1 cellular context compared by ENCODE assay signal in the genomic region with DNA sequence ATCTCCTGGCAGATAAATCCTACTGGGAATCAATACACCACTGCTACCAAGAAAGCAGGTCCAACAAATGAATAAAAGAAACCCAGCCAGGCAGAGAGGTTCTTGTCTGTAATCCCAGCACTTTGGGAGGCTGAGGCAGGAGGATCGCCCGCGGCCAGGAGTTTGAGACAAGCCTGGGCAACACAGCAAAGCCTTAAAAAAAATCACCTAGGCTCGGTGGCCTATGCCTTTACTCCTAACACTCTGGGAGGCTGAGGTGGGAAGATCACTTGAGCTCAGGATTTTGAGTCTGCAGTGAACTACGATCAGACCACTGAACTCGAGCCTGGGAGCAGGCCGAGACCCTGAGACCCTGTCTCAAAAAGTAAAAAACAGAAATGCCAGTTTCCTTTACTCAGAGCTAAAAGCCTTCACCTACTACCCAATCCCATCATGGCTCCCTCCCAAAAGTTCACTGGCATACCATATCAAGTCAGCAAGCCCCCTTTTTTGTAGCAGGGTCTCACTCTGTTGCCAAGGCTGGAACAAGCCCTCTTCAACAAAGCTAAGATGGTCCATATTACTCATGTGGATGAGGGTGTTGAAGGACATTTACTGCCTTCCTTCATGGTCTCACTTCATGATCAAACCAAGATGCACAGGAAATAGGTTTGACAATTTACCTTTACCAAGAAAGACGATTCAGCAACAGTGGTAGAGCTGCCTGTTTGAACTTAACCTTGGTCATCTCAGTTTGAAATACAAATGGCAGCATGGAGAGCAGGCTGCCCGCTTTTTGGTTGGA.
TF ChIP-seq lines count a peak whose summit lies in the region.

No MANE protein-coding gene starts in this region.

TF ChIP-seq in HepG2, 621 proteins besides CTCF, POLR2A, EP300 and RAD21 (continued from another document and continues in another):
- TF ChIP-seq, protein P1, sequence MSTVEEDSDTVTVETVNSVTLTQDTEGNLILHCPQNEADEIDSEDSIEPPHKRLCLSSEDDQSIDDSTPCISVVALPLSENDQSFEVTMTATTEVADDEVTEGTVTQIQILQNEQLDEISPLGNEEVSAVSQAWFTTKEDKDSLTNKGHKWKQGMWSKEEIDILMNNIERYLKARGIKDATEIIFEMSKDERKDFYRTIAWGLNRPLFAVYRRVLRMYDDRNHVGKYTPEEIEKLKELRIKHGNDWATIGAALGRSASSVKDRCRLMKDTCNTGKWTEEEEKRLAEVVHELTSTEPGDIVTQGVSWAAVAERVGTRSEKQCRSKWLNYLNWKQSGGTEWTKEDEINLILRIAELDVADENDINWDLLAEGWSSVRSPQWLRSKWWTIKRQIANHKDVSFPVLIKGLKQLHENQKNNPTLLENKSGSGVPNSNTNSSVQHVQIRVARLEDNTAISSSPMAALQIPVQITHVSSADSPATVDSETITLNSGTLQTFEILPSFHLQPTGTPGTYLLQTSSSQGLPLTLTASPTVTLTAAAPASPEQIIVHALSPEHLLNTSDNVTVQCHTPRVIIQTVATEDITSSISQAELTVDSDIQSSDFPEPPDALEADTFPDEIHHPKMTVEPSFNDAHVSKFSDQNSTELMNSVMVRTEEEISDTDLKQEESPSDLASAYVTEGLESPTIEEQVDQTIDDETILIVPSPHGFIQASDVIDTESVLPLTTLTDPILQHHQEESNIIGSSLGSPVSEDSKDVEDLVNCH (CRISPR knock-in tag; IDR thresholded peaks at IDR 0.05): 0 out of 2 replicates have a peak, but pooled peaks have one; percentile 10
- TF ChIP-seq TAF1 (CRISPR knock-in tag; IDR thresholded peaks at IDR 0.05): peak; percentile 16; the same call in 1 of the 2 replicates
- TF ChIP-seq ZNF256 (CRISPR knock-in tag; conservative IDR thresholded peaks at IDR 0.05): 0 out of 2 replicates have a peak, but pooled peaks have one; percentile 33
- TF ChIP-seq, protein P2, sequence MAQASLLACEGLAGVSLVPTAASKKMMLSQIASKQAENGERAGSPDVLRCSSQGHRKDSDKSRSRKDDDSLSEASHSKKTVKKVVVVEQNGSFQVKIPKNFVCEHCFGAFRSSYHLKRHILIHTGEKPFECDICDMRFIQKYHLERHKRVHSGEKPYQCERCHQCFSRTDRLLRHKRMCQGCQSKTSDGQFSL (CRISPR knock-in tag; IDR thresholded peaks at IDR 0.05): no peak
- 0 out of 2 replicates have a peak, but pooled peaks have one; percentile 11 for TF ChIP-seq KMT2A (CRISPR knock-in tag; IDR thresholded peaks at IDR 0.05)
- TF ChIP-seq, protein P3, sequence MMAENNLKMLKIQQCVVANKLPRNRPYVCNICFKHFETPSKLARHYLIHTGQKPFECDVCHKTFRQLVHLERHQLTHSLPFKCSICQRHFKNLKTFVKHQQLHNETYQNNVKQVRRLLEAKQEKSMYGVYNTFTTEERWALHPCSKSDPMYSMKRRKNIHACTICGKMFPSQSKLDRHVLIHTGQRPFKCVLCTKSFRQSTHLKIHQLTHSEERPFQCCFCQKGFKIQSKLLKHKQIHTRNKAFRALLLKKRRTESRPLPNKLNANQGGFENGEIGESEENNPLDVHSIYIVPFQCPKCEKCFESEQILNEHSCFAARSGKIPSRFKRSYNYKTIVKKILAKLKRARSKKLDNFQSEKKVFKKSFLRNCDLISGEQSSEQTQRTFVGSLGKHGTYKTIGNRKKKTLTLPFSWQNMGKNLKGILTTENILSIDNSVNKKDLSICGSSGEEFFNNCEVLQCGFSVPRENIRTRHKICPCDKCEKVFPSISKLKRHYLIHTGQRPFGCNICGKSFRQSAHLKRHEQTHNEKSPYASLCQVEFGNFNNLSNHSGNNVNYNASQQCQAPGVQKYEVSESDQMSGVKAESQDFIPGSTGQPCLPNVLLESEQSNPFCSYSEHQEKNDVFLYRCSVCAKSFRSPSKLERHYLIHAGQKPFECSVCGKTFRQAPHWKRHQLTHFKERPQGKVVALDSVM (CRISPR knock-in tag; IDR thresholded peaks at IDR 0.05): peak; percentile 89
- peak; percentile 48; the same call in 1 of the 2 replicates for TF ChIP-seq TGIF2 (CRISPR knock-in tag; IDR thresholded peaks at IDR 0.05)
- TF ChIP-seq ZNF382 (CRISPR knock-in tag; IDR thresholded peaks at IDR 0.05; ENCODE audit: borderline replicate concordance): no peak
- TF ChIP-seq PCBP1 (IDR thresholded peaks at IDR 0.05; ENCODE audit: borderline replicate concordance, low read depth, low read length): no peak
- TF ChIP-seq NRL (CRISPR knock-in tag; IDR thresholded peaks at IDR 0.05; ENCODE audit: borderline replicate concordance): no peak
- TF ChIP-seq, protein P4, sequence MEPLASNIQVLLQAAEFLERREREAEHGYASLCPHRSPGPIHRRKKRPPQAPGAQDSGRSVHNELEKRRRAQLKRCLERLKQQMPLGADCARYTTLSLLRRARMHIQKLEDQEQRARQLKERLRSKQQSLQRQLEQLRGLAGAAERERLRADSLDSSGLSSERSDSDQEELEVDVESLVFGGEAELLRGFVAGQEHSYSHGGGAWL (CRISPR knock-in tag; IDR thresholded peaks at IDR 0.05): 0 out of 2 replicates have a peak, but pooled peaks have one; percentile 17
- TF ChIP-seq, protein P5, sequence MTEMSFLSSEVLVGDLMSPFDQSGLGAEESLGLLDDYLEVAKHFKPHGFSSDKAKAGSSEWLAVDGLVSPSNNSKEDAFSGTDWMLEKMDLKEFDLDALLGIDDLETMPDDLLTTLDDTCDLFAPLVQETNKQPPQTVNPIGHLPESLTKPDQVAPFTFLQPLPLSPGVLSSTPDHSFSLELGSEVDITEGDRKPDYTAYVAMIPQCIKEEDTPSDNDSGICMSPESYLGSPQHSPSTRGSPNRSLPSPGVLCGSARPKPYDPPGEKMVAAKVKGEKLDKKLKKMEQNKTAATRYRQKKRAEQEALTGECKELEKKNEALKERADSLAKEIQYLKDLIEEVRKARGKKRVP (CRISPR knock-in tag; IDR thresholded peaks at IDR 0.05): 0 out of 4 replicates have a peak, but pooled peaks of 1 of the 2 experiments have one; percentile 50
- no peak for TF ChIP-seq ZNF367 (CRISPR knock-in tag; IDR thresholded peaks at IDR 0.05; ENCODE audit: borderline replicate concordance)
- TF ChIP-seq ZNF292 (CRISPR knock-in tag; IDR thresholded peaks at IDR 0.05; ENCODE audit: borderline replicate concordance, low read depth): peak; percentile 22; the same call in 1 of the 2 replicates
- TF ChIP-seq ZNF644 (CRISPR knock-in tag; IDR thresholded peaks at IDR 0.05; ENCODE audit: low read depth): peak; percentile 46; the same call in 1 of the 2 replicates
- peak; percentile 93 for TF ChIP-seq SSRP1 (CRISPR knock-in tag; IDR thresholded peaks at IDR 0.05)
- TF ChIP-seq MBD4 (IDR thresholded peaks at IDR 0.05; ENCODE audit: borderline replicate concordance, low read length): peak; percentile 88; the same call in 1 of the 2 replicates
- TF ChIP-seq ELF3 (CRISPR knock-in tag; IDR thresholded peaks at IDR 0.05): no peak
- peak; percentile 88; the same call in 1 of the 2 replicates for TF ChIP-seq ISX (CRISPR knock-in tag; conservative IDR thresholded peaks at IDR 0.05)
- TF ChIP-seq POLR2AphosphoS2 (IDR thresholded peaks at IDR 0.05; ENCODE audit: low read depth, low read length): peak; percentile 83; the same call in 1 of the 2 replicates
- TF ChIP-seq RBAK (CRISPR knock-in tag; IDR thresholded peaks at IDR 0.05): no peak
- peak; percentile 58; the same call in 1 of the 2 replicates for TF ChIP-seq ZNF788 (CRISPR knock-in tag; IDR thresholded peaks at IDR 0.05; ENCODE audit: borderline replicate concordance)
- TF ChIP-seq, protein P6, sequence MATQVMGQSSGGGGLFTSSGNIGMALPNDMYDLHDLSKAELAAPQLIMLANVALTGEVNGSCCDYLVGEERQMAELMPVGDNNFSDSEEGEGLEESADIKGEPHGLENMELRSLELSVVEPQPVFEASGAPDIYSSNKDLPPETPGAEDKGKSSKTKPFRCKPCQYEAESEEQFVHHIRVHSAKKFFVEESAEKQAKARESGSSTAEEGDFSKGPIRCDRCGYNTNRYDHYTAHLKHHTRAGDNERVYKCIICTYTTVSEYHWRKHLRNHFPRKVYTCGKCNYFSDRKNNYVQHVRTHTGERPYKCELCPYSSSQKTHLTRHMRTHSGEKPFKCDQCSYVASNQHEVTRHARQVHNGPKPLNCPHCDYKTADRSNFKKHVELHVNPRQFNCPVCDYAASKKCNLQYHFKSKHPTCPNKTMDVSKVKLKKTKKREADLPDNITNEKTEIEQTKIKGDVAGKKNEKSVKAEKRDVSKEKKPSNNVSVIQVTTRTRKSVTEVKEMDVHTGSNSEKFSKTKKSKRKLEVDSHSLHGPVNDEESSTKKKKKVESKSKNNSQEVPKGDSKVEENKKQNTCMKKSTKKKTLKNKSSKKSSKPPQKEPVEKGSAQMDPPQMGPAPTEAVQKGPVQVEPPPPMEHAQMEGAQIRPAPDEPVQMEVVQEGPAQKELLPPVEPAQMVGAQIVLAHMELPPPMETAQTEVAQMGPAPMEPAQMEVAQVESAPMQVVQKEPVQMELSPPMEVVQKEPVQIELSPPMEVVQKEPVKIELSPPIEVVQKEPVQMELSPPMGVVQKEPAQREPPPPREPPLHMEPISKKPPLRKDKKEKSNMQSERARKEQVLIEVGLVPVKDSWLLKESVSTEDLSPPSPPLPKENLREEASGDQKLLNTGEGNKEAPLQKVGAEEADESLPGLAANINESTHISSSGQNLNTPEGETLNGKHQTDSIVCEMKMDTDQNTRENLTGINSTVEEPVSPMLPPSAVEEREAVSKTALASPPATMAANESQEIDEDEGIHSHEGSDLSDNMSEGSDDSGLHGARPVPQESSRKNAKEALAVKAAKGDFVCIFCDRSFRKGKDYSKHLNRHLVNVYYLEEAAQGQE (IDR thresholded peaks at IDR 0.05; ENCODE audit: borderline replicate concordance in 1 of 2, low read depth in 1 of 2, low read length in 2 of 2): no peak; a peak in 1 of 4 replicates
- peak; percentile 4; the same call in 1 of the 2 replicates for TF ChIP-seq THAP11 (CRISPR knock-in tag; IDR thresholded peaks at IDR 0.05)
- no peak for TF ChIP-seq FOSL2 (CRISPR knock-in tag; IDR thresholded peaks at IDR 0.05)
- TF ChIP-seq ZNF230 (CRISPR knock-in tag; IDR thresholded peaks at IDR 0.05): 0 out of 2 replicates have a peak, but pooled peaks have one; percentile 57
- peak in 1 of 2 experiments; percentile 31; a peak in 1 of 4 replicates for TF ChIP-seq NR2F1 (CRISPR knock-in tag; IDR thresholded peaks at IDR 0.05)
- no peak for TF ChIP-seq SOX5 (CRISPR knock-in tag; IDR thresholded peaks at IDR 0.05; ENCODE audit: borderline replicate concordance)
- TF ChIP-seq RBM39 (IDR thresholded peaks at IDR 0.05; ENCODE audit: low read depth, low read length, poor library complexity, severe bottlenecking): no peak
- peak; percentile 95 for TF ChIP-seq MLLT10 (CRISPR knock-in tag; IDR thresholded peaks at IDR 0.05)
- 0 out of 2 replicates have a peak, but pooled peaks have one; percentile 16 for TF ChIP-seq NFATC3 (CRISPR knock-in tag; IDR thresholded peaks at IDR 0.05)
- TF ChIP-seq HDAC2 (CRISPR knock-in tag; IDR thresholded peaks at IDR 0.05): 0 out of 2 replicates have a peak, but pooled peaks have one; percentile 9
- peak; percentile 9; the same call in 1 of the 2 replicates for TF ChIP-seq RBFOX2 (IDR thresholded peaks at IDR 0.05; ENCODE audit: low read depth, low read length)
- 0 out of 2 replicates have a peak, but pooled peaks have one; percentile 60 for TF ChIP-seq ZNF557 (CRISPR knock-in tag; IDR thresholded peaks at IDR 0.05)
- no peak for TF ChIP-seq CAMTA2 (CRISPR knock-in tag; IDR thresholded peaks at IDR 0.05; ENCODE audit: borderline replicate concordance)
- TF ChIP-seq CC2D1A (CRISPR knock-in tag; IDR thresholded peaks at IDR 0.05): 0 out of 2 replicates have a peak, but pooled peaks have one; percentile 32
- peak; percentile 85 for TF ChIP-seq RBM22 (optimal IDR thresholded peaks at IDR 0.05; ENCODE audit: low read length)
- TF ChIP-seq ZNF570 (CRISPR knock-in tag; IDR thresholded peaks at IDR 0.05; ENCODE audit: borderline replicate concordance): 0 out of 2 replicates have a peak, but pooled peaks have one; percentile 47
- TF ChIP-seq AGO2 (optimal IDR thresholded peaks at IDR 0.05; ENCODE audit: low read depth, low read length): peak; percentile 31
- no peak for TF ChIP-seq SMAD9 (CRISPR knock-in tag; IDR thresholded peaks at IDR 0.05)
- TF ChIP-seq ZFP82 (CRISPR knock-in tag; IDR thresholded peaks at IDR 0.05; ENCODE audit: borderline replicate concordance): peak; percentile 40; the same call in 1 of the 2 replicates
- no peak for TF ChIP-seq SRSF1 (optimal IDR thresholded peaks at IDR 0.05; ENCODE audit: low read depth, low read length)
- TF ChIP-seq, protein P7, sequence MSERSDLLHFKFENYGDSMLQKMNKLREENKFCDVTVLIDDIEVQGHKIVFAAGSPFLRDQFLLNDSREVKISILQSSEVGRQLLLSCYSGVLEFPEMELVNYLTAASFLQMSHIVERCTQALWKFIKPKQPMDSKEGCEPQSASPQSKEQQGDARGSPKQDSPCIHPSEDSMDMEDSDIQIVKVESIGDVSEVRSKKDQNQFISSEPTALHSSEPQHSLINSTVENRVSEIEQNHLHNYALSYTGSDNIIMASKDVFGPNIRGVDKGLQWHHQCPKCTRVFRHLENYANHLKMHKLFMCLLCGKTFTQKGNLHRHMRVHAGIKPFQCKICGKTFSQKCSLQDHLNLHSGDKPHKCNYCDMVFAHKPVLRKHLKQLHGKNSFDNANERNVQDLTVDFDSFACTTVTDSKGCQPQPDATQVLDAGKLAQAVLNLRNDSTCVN (CRISPR knock-in tag; IDR thresholded peaks at IDR 0.05; ENCODE audit: borderline replicate concordance): no peak
- TF ChIP-seq MED8 (CRISPR knock-in tag; IDR thresholded peaks at IDR 0.05; ENCODE audit: insufficient replicate concordance): no peak
- no peak for TF ChIP-seq TCF7 (IDR thresholded peaks at IDR 0.05; ENCODE audit: low read depth)
- no peak; the same call in 1 of the 2 replicates for TF ChIP-seq ZIK1 (CRISPR knock-in tag; IDR thresholded peaks at IDR 0.05; ENCODE audit: borderline replicate concordance, low read depth)
- TF ChIP-seq, protein P8, sequence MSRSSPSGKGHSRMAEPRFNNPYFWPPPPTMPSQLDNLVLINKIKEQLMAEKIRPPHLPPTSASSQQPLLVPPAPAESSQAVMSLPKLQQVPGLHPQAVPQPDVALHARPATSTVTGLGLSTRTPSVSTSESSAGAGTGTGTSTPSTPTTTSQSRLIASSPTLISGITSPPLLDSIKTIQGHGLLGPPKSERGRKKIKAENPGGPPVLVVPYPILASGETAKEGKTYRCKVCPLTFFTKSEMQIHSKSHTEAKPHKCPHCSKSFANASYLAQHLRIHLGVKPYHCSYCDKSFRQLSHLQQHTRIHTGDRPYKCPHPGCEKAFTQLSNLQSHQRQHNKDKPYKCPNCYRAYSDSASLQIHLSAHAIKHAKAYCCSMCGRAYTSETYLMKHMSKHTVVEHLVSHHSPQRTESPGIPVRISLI (CRISPR knock-in tag; IDR thresholded peaks at IDR 0.05; ENCODE audit: borderline replicate concordance): peak; percentile 14; the same call in 1 of the 2 replicates
- TF ChIP-seq ZNF331 (CRISPR knock-in tag; IDR thresholded peaks at IDR 0.05): 0 out of 2 replicates have a peak, but pooled peaks have one; percentile 4
- TF ChIP-seq PAF1 (CRISPR knock-in tag; IDR thresholded peaks at IDR 0.05): 0 out of 2 replicates have a peak, but pooled peaks have one; percentile 73
- TF ChIP-seq ZNF543 (CRISPR knock-in tag; IDR thresholded peaks at IDR 0.05): 0 out of 2 replicates have a peak, but pooled peaks have one; percentile 51
- 0 out of 2 replicates have a peak, but pooled peaks have one; percentile 10 for TF ChIP-seq HDAC1 (CRISPR knock-in tag; IDR thresholded peaks at IDR 0.05)
